In genomic region chr11:6825333-6825744, GRCh38 we compare ENCODE assay signal across 1 cellular context.
A peak's percentile ranks its signal among the peaks of the same experiment; 100 is the strongest.
TF ChIP-seq lines count a peak whose summit lies in the region.

No MANE protein-coding gene starts in this region.

TF ChIP-seq in HEK293, 187 proteins besides CTCF, POLR2A, EP300 and RAD21 (continues in another document):
- TF ChIP-seq ZFHX2 (tag by site-specific recombination; conservative IDR thresholded peaks at IDR 0.05) (no peak), ZBTB20 (tag by site-specific recombination; IDR thresholded peaks at IDR 0.05) (no peak), ZNF639 (tag by site-specific recombination; IDR thresholded peaks at IDR 0.05) (peak; percentile 67; the same call in 1 of the 2 replicates), ZNF501 (tag by site-specific recombination; IDR thresholded peaks at IDR 0.05) (no peak), ZNF37A (tag by site-specific recombination; IDR thresholded peaks at IDR 0.05) (no peak), ZBTB8A (tag by site-specific recombination; IDR thresholded peaks at IDR 0.05) (no peak), PRDM6 (tag by site-specific recombination; IDR thresholded peaks at IDR 0.05) (no peak), EGR2 (tag by site-specific recombination; IDR thresholded peaks at IDR 0.05; ENCODE audit: low read depth) (no peak), ZNF785 (tag by site-specific recombination; IDR thresholded peaks at IDR 0.05) (no peak), ZNF776 (tag by site-specific recombination; IDR thresholded peaks at IDR 0.05; ENCODE audit: borderline replicate concordance) (no peak), ZNF629 (tag by site-specific recombination; IDR thresholded peaks at IDR 0.05) (peak; percentile 95), ZNF398 (tag by site-specific recombination; IDR thresholded peaks at IDR 0.05) (no peak), HOXC10 (CRISPR knock-in tag; IDR thresholded peaks at IDR 0.05) (no peak), ZNF23 (tag by site-specific recombination; IDR thresholded peaks at IDR 0.05; ENCODE audit: borderline replicate concordance) (no peak), ZNF529 (tag by site-specific recombination; IDR thresholded peaks at IDR 0.05; ENCODE audit: insufficient replicate concordance) (no peak), ZNF335 (tag by site-specific recombination; conservative IDR thresholded peaks at IDR 0.05) (no peak), ZNF830 (tag by site-specific recombination; IDR thresholded peaks at IDR 0.05; ENCODE audit: low read depth) (no peak), HOXD13 (CRISPR knock-in tag; IDR thresholded peaks at IDR 0.05; ENCODE audit: borderline replicate concordance) (no peak), ZSCAN4 (tag by site-specific recombination; IDR thresholded peaks at IDR 0.05) (no peak), ZBTB21 (tag by site-specific recombination; IDR thresholded peaks at IDR 0.05) (peak; percentile 94), ZNF174 (tag by site-specific recombination; IDR thresholded peaks at IDR 0.05) (no peak), ZNF19 (tag by site-specific recombination; IDR thresholded peaks at IDR 0.05; ENCODE audit: low read depth) (no peak), ZNF692 (tag by site-specific recombination; IDR thresholded peaks at IDR 0.05) (0 out of 2 replicates have a peak, but pooled peaks have one; percentile 18), ZFP69B (tag by site-specific recombination; IDR thresholded peaks at IDR 0.05) (0 out of 2 replicates have a peak, but pooled peaks have one; percentile 28), ZNF280C (tag by site-specific recombination; IDR thresholded peaks at IDR 0.05) (no peak), MYNN (tag by site-specific recombination; IDR thresholded peaks at IDR 0.05; ENCODE audit: borderline replicate concordance) (no peak), ZSCAN23 (tag by site-specific recombination; IDR thresholded peaks at IDR 0.05) (0 out of 2 replicates have a peak, but pooled peaks have one; percentile 19), KLF10 (tag by site-specific recombination; IDR thresholded peaks at IDR 0.05) (no peak), ZBTB26 (tag by site-specific recombination; optimal IDR thresholded peaks at IDR 0.05) (no peak), ZNF341 (tag by site-specific recombination; IDR thresholded peaks at IDR 0.05; ENCODE audit: low read depth) (no peak), ZNF596 (tag by site-specific recombination; IDR thresholded peaks at IDR 0.05) (no peak), ZNF626 (tag by site-specific recombination; IDR thresholded peaks at IDR 0.05) (no peak), KLF17 (tag by site-specific recombination; IDR thresholded peaks at IDR 0.05) (peak; percentile 59; the same call in 1 of the 2 replicates), ZNF843 (tag by site-specific recombination; IDR thresholded peaks at IDR 0.05) (no peak), ZNF394 (tag by site-specific recombination; IDR thresholded peaks at IDR 0.05; ENCODE audit: borderline replicate concordance) (peak; percentile 12; the same call in 1 of the 2 replicates), ZNF10 (tag by site-specific recombination; IDR thresholded peaks at IDR 0.05) (no peak), ZNF658 (tag by site-specific recombination; IDR thresholded peaks at IDR 0.05) (no peak), ZNF544 (tag by site-specific recombination; IDR thresholded peaks at IDR 0.05) (no peak), ZBTB7A (tag by site-specific recombination; IDR thresholded peaks at IDR 0.05; ENCODE audit: low read depth) (no peak), FEZF1 (tag by site-specific recombination; IDR thresholded peaks at IDR 0.05) (no peak), ZNF280D (tag by site-specific recombination; IDR thresholded peaks at IDR 0.05) (no peak), ZNF169 (tag by site-specific recombination; IDR thresholded peaks at IDR 0.05) (no peak), ZNF561 (tag by site-specific recombination; IDR thresholded peaks at IDR 0.05; ENCODE audit: borderline replicate concordance) (no peak), ZNF558 (tag by site-specific recombination; IDR thresholded peaks at IDR 0.05) (no peak), MZF1 (tag by site-specific recombination; IDR thresholded peaks at IDR 0.05; ENCODE audit: borderline replicate concordance) (peak; percentile 99), ZNF138 (tag by site-specific recombination; IDR thresholded peaks at IDR 0.05; ENCODE audit: borderline replicate concordance) (no peak), ZNF449 (tag by site-specific recombination; IDR thresholded peaks at IDR 0.05) (no peak), ZNF175 (tag by site-specific recombination; IDR thresholded peaks at IDR 0.05) (no peak), RBAK (tag by site-specific recombination; IDR thresholded peaks at IDR 0.05) (no peak)
